8 cellular contexts compared by ENCODE assay signal in genomic region chr9:113522858-113523257, GRCh38. TPM values are rescaled to one million over a fixed set of nuclear protein-coding genes. Genes with fewer than 3 reads are reported as not detected.
DNase-seq lines count a peak whose midpoint lies in the region; ATAC-seq and TF ChIP-seq lines count a peak whose summit lies in the region.

No MANE protein-coding gene starts in this region.

- H3K36me3 Mint-ChIP-seq in effector memory CD8-positive, alpha-beta T cell (ENCODE audit: insufficient read depth): peaks cover 58% of the 10 kb centered on the region

- H3K9me3 Mint-ChIP-seq in effector memory CD8-positive, alpha-beta T cell: no peaks in the 10 kb centered on the region

- H3K4me1 Mint-ChIP-seq in effector memory CD8-positive, alpha-beta T cell (ENCODE audit: low read depth in 2 of 2): peaks cover 86 to 92% of the 10 kb centered on the region in 2 donors

- H3K36me3 ChIP-seq in spleen: peaks cover 0 to 75% (median 2%) of the 10 kb centered on the region in 6 donors

- 76 to 91% (median 90%) methylated on average over 8 of the region's 8 CpGs for WGBS in spleen, 5 donors

- DNase-seq in effector memory CD8-positive, alpha-beta T cell: no peak
- DNase-seq in spleen: no peak
- no peak for DNase-seq in EL
- no peak for DNase-seq in T-helper 9 cell
- no peak for DNase-seq in NCI-H1930 (lab: John Stamatoyannopoulos, UW)

- peaks cover 50 to 100% (median 94%) of the 10 kb centered on the region in 6 donors for H3K4me1 ChIP-seq in spleen

- no peaks in the 10 kb centered on the region for H3K27me3 ChIP-seq in spleen (replicated peaks in 1 of 7)

- peak overlapping the region; percentile 87 to 94 for H3K27ac Mint-ChIP-seq in effector memory CD8-positive, alpha-beta T cell

- no peaks in the 10 kb centered on the region for H3K9me3 ChIP-seq in spleen

- H3K4me3 Mint-ChIP-seq in effector memory CD8-positive, alpha-beta T cell: peak overlapping the region; percentile 79 to 89

- H3K27ac ChIP-seq in spleen: peak overlapping the region; percentile 51 to 85 (median 72)

- intact Hi-C loops in spleen (cut with DNase I; ENCODE audit: low total_unique reads): no loop called here

- peak overlapping the region in 3 of 8 donors; percentile 15 to 59 (median 25) for H3K4me3 ChIP-seq in spleen

- TF ChIP-seq CTCF in spleen (IDR thresholded peaks at IDR 0.05 in 8 of 11, conservative IDR thresholded peaks at IDR 0.05 in 3 of 11): no peak

- peak; percentile 1 for ATAC-seq in GM18873 (IDR thresholded peaks at IDR 0.05; ENCODE audit: low FRiP score, unreplicated experiment)
- ATAC-seq in HG03354 (IDR thresholded peaks at IDR 0.05; ENCODE audit: poor library complexity, severe bottlenecking, unreplicated experiment): peak; percentile 9
- ATAC-seq in effector memory CD8-positive, alpha-beta T cell (replicated peaks): no peak
- ATAC-seq in SK-N-SH treated with all-trans-retinoic acid at 6 μM for 48 hours: no peak

- no peaks in the 10 kb centered on the region for H3K27me3 Mint-ChIP-seq in effector memory CD8-positive, alpha-beta T cell

- no peak for TF ChIP-seq POLR2A in spleen (IDR thresholded peaks at IDR 0.05)

TF ChIP-seq in SK-N-SH treated with all-trans-retinoic acid at 6 μM for 48 hours, 23 proteins besides CTCF, POLR2A, EP300 and RAD21:
- no peak for TF ChIP-seq BACH2 (CRISPR knock-in tag; IDR thresholded peaks at IDR 0.05; ENCODE audit: borderline replicate concordance)
- TF ChIP-seq ZFP3 (CRISPR knock-in tag; IDR thresholded peaks at IDR 0.05): no peak
- no peak for TF ChIP-seq TSHZ2 (CRISPR knock-in tag; IDR thresholded peaks at IDR 0.05)
- no peak for TF ChIP-seq RARB (CRISPR knock-in tag; IDR thresholded peaks at IDR 0.05)
- no peak for TF ChIP-seq OSR1 (CRISPR knock-in tag; IDR thresholded peaks at IDR 0.05)
- no peak for TF ChIP-seq ZFP30 (CRISPR knock-in tag; IDR thresholded peaks at IDR 0.05)
- no peak for TF ChIP-seq PPARA (CRISPR knock-in tag; IDR thresholded peaks at IDR 0.05; ENCODE audit: borderline replicate concordance)
- no peak for TF ChIP-seq ZNF70 (CRISPR knock-in tag; IDR thresholded peaks at IDR 0.05)
- TF ChIP-seq CREB5 (CRISPR knock-in tag; IDR thresholded peaks at IDR 0.05; ENCODE audit: low read depth): no peak
- no peak for TF ChIP-seq PATZ1 (CRISPR knock-in tag; IDR thresholded peaks at IDR 0.05; ENCODE audit: borderline replicate concordance)
- no peak for TF ChIP-seq CSDC2 (CRISPR knock-in tag; IDR thresholded peaks at IDR 0.05)
- TF ChIP-seq, protein P1, sequence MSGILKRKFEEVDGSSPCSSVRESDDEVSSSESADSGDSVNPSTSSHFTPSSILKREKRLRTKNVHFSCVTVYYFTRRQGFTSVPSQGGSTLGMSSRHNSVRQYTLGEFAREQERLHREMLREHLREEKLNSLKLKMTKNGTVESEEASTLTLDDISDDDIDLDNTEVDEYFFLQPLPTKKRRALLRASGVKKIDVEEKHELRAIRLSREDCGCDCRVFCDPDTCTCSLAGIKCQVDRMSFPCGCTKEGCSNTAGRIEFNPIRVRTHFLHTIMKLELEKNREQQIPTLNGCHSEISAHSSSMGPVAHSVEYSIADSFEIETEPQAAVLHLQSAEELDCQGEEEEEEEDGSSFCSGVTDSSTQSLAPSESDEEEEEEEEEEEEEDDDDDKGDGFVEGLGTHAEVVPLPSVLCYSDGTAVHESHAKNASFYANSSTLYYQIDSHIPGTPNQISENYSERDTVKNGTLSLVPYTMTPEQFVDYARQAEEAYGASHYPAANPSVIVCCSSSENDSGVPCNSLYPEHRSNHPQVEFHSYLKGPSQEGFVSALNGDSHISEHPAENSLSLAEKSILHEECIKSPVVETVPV (CRISPR knock-in tag; IDR thresholded peaks at IDR 0.05): no peak
- TF ChIP-seq ZNF565 (CRISPR knock-in tag; conservative IDR thresholded peaks at IDR 0.05; ENCODE audit: low read depth): no peak
- no peak for TF ChIP-seq TCF4 (CRISPR knock-in tag; IDR thresholded peaks at IDR 0.05; ENCODE audit: borderline replicate concordance)
- TF ChIP-seq, protein P2, sequence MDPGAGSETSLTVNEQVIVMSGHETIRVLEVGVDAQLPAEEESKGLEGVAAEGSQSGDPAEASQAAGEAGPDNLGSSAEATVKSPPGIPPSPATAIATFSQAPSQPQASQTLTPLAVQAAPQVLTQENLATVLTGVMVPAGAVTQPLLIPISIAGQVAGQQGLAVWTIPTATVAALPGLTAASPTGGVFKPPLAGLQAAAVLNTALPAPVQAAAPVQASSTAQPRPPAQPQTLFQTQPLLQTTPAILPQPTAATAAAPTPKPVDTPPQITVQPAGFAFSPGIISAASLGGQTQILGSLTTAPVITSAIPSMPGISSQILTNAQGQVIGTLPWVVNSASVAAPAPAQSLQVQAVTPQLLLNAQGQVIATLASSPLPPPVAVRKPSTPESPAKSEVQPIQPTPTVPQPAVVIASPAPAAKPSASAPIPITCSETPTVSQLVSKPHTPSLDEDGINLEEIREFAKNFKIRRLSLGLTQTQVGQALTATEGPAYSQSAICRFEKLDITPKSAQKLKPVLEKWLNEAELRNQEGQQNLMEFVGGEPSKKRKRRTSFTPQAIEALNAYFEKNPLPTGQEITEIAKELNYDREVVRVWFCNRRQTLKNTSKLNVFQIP (CRISPR knock-in tag; IDR thresholded peaks at IDR 0.05; ENCODE audit: borderline replicate concordance, low read depth): no peak
- TF ChIP-seq SNAI2 (CRISPR knock-in tag; IDR thresholded peaks at IDR 0.05): no peak
- TF ChIP-seq ESRRG (CRISPR knock-in tag; IDR thresholded peaks at IDR 0.05): no peak
- no peak for TF ChIP-seq ZNF8 (CRISPR knock-in tag; IDR thresholded peaks at IDR 0.05)
- TF ChIP-seq ZC3H10 (CRISPR knock-in tag; IDR thresholded peaks at IDR 0.05): no peak
- no peak for TF ChIP-seq TOX (CRISPR knock-in tag; IDR thresholded peaks at IDR 0.05; ENCODE audit: borderline replicate concordance)
TF ChIP-seq in SK-N-SH treated with all-trans-retinoic acid at 6 μM for 48 hours: peak in this region for 0.

RNA-seq across cellular contexts. Expression of gene RGS3, which starts 59.3 kb away (rescaled TPM):
- total RNA-seq in spleen: 100 to 1,000 TPM in 1 of 7 donors, 10 to 100 TPM in 6; 63.2 to 122 (median 84.4) TPM
- polyA plus RNA-seq in spleen: 10 to 100 TPM; 17.5 to 48.3 (median 26.5) TPM

Comparison
In these comparisons a context has a peak if more than half of its experiments do, and no peak if none do; other contexts are left out.
1. ATAC-seq: peak in GM18873 (single experiment) and HG03354 (single experiment); none in effector memory CD8-positive, alpha-beta T cell (single experiment) and SK-N-SH treated with all-trans-retinoic acid at 6 μM for 48 hours (single experiment).